ENCODE assay signal across 1 cellular context in genomic region chr12:106108187-106108816, GRCh38.
TF ChIP-seq lines count a peak whose summit lies in the region.

No MANE protein-coding gene starts in this region.

TF ChIP-seq in A549, 52 proteins besides CTCF, POLR2A, EP300 and RAD21 (continued from another document):
- TF ChIP-seq REST (IDR thresholded peaks at IDR 0.05) (no peak), TP53 (CRISPR knock-in tag; IDR thresholded peaks at IDR 0.05) (no peak), USF2 (IDR thresholded peaks at IDR 0.05) (no peak), PHF8 (IDR thresholded peaks at IDR 0.05; ENCODE audit: borderline replicate concordance, low read depth) (no peak), FOSB (CRISPR knock-in tag; IDR thresholded peaks at IDR 0.05) (no peak), CHD2 (IDR thresholded peaks at IDR 0.05; ENCODE audit: low read length, partially characterized antibody) (no peak)
